In genomic region chr1:240152611-240153297, GRCh38 we compare ENCODE assay signal across 1 cellular context.
TF ChIP-seq lines count a peak whose summit lies in the region.

No MANE protein-coding gene starts in this region.

TF ChIP-seq in SK-N-SH treated with all-trans-retinoic acid at 6 μM for 48 hours, 23 proteins besides CTCF, POLR2A, EP300 and RAD21 (continued from another document):
- no peak for TF ChIP-seq TSHZ2 (CRISPR knock-in tag; IDR thresholded peaks at IDR 0.05)
- no peak for TF ChIP-seq ZNF565 (CRISPR knock-in tag; conservative IDR thresholded peaks at IDR 0.05; ENCODE audit: low read depth)
- TF ChIP-seq, protein P1, sequence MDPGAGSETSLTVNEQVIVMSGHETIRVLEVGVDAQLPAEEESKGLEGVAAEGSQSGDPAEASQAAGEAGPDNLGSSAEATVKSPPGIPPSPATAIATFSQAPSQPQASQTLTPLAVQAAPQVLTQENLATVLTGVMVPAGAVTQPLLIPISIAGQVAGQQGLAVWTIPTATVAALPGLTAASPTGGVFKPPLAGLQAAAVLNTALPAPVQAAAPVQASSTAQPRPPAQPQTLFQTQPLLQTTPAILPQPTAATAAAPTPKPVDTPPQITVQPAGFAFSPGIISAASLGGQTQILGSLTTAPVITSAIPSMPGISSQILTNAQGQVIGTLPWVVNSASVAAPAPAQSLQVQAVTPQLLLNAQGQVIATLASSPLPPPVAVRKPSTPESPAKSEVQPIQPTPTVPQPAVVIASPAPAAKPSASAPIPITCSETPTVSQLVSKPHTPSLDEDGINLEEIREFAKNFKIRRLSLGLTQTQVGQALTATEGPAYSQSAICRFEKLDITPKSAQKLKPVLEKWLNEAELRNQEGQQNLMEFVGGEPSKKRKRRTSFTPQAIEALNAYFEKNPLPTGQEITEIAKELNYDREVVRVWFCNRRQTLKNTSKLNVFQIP (CRISPR knock-in tag; IDR thresholded peaks at IDR 0.05; ENCODE audit: borderline replicate concordance, low read depth) = no peak
- no peak for TF ChIP-seq ESRRG (CRISPR knock-in tag; IDR thresholded peaks at IDR 0.05)
- no peak for TF ChIP-seq TCF4 (CRISPR knock-in tag; IDR thresholded peaks at IDR 0.05; ENCODE audit: borderline replicate concordance)
TF ChIP-seq in SK-N-SH treated with all-trans-retinoic acid at 6 μM for 48 hours: peak in this region for 0.
